Comparison of ENCODE assay signal across 19 cellular contexts in the genomic region with DNA sequence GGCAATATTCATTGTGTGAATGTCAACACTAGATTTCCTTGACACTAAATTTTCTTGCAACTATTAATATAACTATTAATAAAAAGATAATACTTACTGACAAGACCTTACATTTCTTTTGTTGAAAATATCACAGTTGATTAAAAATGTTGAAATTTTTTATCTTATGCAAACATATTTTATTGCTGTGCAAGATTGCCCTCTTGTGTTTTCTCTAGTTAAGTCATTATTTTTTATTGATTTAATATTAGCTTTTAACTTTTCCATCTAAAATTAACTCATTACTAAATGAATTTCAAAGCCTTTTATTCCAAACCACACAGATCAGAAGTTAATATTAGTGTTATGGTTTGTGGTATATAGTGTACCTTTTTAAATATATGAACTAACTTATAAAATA. TPM values are rescaled to one million over a fixed set of nuclear protein-coding genes. Genes with fewer than 3 reads are reported as not detected.
DNase-seq lines count a peak whose midpoint lies in the region; ATAC-seq, FAIRE-seq and TF ChIP-seq lines count a peak whose summit lies in the region.
"Had no signal": no experiment of that assay in that cellular context is flagged by ENCODE, and none has a peak within 500 bp of the region (broad histone marks: within the 10 kb centered on the region; RNA-seq: fewer than 3 reads in every experiment).

No MANE protein-coding gene starts in this region.

- no peaks in the 10 kb centered on the region; the same call in 1 of the 2 replicates for H3K9me1 ChIP-seq in IMR-90 (ENCODE audit: insufficient read depth, low read length)

- H3K14ac ChIP-seq in IMR-90 (replicated peaks; ENCODE audit: low read depth, low read length) = no peak overlapping the region

- H2BK120ac ChIP-seq in IMR-90 (ENCODE audit: low read depth, low read length) = no peak overlapping the region

- CTCF ChIA-PET in AG04450 (lab: Charles Lee) (interaction anchor here (0.9 to 1.2 kb wide), 2 partner anchors 26 to 720 kb away, joined by 3 read pairs; no protein-coding TSS in a partner anchor), IMR-90 (lab: Yijun Ruan, JAX) (no interaction called here)

- H2BK20ac ChIP-seq in IMR-90 (ENCODE audit: low read depth, low read length) = no peak overlapping the region

- H3K79me1 ChIP-seq in IMR-90 (ENCODE audit: low read depth in 1 of 2, low read length in 2 of 2) = no peaks in the 10 kb centered on the region

- TF ChIP-seq POLR2A in IMR-90 (IDR thresholded peaks at IDR 0.05; ENCODE audit: low read depth, low read length) = no peak
- no peak for TF ChIP-seq POLR2A in body of pancreas (IDR thresholded peaks at IDR 0.05)

- no peaks in the 10 kb centered on the region for H3K27me3 Mint-ChIP-seq in astrocyte (ENCODE audit: low read depth, unreplicated experiment)
- H3K27me3 Mint-ChIP-seq: T-cell had no signal

- H4K8ac ChIP-seq in IMR-90 (ENCODE audit: low read depth in 2 of 2, low read length in 2 of 2) = no peak overlapping the region

- TF ChIP-seq CTCF in AG04450 (IDR thresholded peaks at IDR 0.05; ENCODE audit: low read depth, low read length) = peak; percentile 11; the same call in 1 of the 2 replicates
- TF ChIP-seq CTCF in IMR-90 (conservative IDR thresholded peaks at IDR 0.05; ENCODE audit: low read depth, low read length) = peak; percentile 32; the same call in 1 of the 2 replicates
- TF ChIP-seq CTCF in astrocyte (IDR thresholded peaks at IDR 0.05; ENCODE audit: insufficient read depth, low read depth, low read length) = peak; percentile 18
- TF ChIP-seq CTCF in body of pancreas (IDR thresholded peaks at IDR 0.05) = peak in 2 of 7 experiments; percentile 8 to 17
- TF ChIP-seq CTCF in lower lobe of right lung (IDR thresholded peaks at IDR 0.05) = no peak

- peaks cover 15% of the 10 kb centered on the region for H3K4me1 Mint-ChIP-seq in astrocyte (ENCODE audit: low read depth, unreplicated experiment)
- H3K4me1 Mint-ChIP-seq: activated CD8-positive, alpha-beta memory T cell treated with anti-CD3 and anti-CD28 coated beads, Interleukin-2, amount 10 ng/mL, durations not matched to agents 7 days and 5 days had no signal

- H4K20me1 ChIP-seq in IMR-90 (ENCODE audit: insufficient read depth, low read length) (no peaks in the 10 kb centered on the region), astrocyte (ENCODE audit: insufficient read depth, low read length) (no peaks in the 10 kb centered on the region)
- H4K20me1 ChIP-seq: BLaER1 treated with 17β-estradiol and CSF1 and Interleukin-3, amounts not matched to agents 10 nM and 100 nM had no signal

- H2AFZ ChIP-seq in IMR-90 (replicated peaks; ENCODE audit: low read length, poor library complexity) (no peak overlapping the region), astrocyte (ENCODE audit: low read depth, low read length) (no peak overlapping the region)

- dilution Hi-C loops in IMR-90 (cut with HindIII; ENCODE audit: low sequenced_read_pairs, unreplicated experiment) = no loop called here

- H2AK9ac ChIP-seq in IMR-90 (replicated peaks; ENCODE audit: low read depth, low read length, poor library complexity) = no peak overlapping the region

- no peaks in the 10 kb centered on the region for H3K27me3 ChIP-seq in AG04450 (ENCODE audit: control insufficient read depth, insufficient read depth, low read length)
- no peaks in the 10 kb centered on the region for H3K27me3 ChIP-seq in IMR-90 (ENCODE audit: control insufficient read depth, insufficient read depth, low read length)
- no peaks in the 10 kb centered on the region for H3K27me3 ChIP-seq in astrocyte (ENCODE audit: insufficient read depth, low read length)
- no peaks in the 10 kb centered on the region for H3K27me3 ChIP-seq in body of pancreas
- peaks cover 4% of the 10 kb centered on the region for H3K27me3 ChIP-seq in lower lobe of right lung (ENCODE audit: low read depth)
- H3K27me3 ChIP-seq: BLaER1 treated with 17β-estradiol and CSF1 and Interleukin-3, amounts not matched to agents 10 nM and 100 nM; right atrium auricular region had no signal

- H3K9me3 ChIP-seq in AG04450 (ENCODE audit: control insufficient read depth, insufficient read depth, low read length) (no peaks in the 10 kb centered on the region), IMR-90 (ENCODE audit: control insufficient read depth, insufficient read depth, low read length) (no peaks in the 10 kb centered on the region), astrocyte (ENCODE audit: insufficient read depth, low read depth, low read length) (no peaks in the 10 kb centered on the region), body of pancreas (no peaks in the 10 kb centered on the region), lower lobe of right lung (no peaks in the 10 kb centered on the region)
- H3K9me3 ChIP-seq: BLaER1 treated with 17β-estradiol and CSF1 and Interleukin-3, amounts not matched to agents 10 nM and 100 nM; right atrium auricular region had no signal

- no peak overlapping the region for H3K18ac ChIP-seq in IMR-90 (ENCODE audit: low read depth, low read length)

- H3K9ac ChIP-seq in IMR-90 (ENCODE audit: low read depth, low read length) = no peak overlapping the region
- H3K9ac ChIP-seq in astrocyte (ENCODE audit: low read length) = no peak overlapping the region
- H3K9ac ChIP-seq: BLaER1 treated with 17β-estradiol and CSF1 and Interleukin-3, amounts not matched to agents 10 nM and 100 nM had no signal

- H3K4me1 ChIP-seq in IMR-90 (ENCODE audit: control insufficient read depth, insufficient read depth, low read length) (peaks cover 8% of the 10 kb centered on the region; the same call in 1 of the 2 replicates), astrocyte (ENCODE audit: insufficient read depth, low read length) (peaks cover 14% of the 10 kb centered on the region), body of pancreas (no peaks in the 10 kb centered on the region), lower lobe of right lung (no peaks in the 10 kb centered on the region)
- H3K4me1 ChIP-seq: right atrium auricular region had no signal

- H3K36me3 ChIP-seq in IMR-90 (ENCODE audit: control insufficient read depth, insufficient read depth, low read length) = no peaks in the 10 kb centered on the region
- no peaks in the 10 kb centered on the region for H3K36me3 ChIP-seq in astrocyte (ENCODE audit: insufficient read depth, low read length)
- H3K36me3 ChIP-seq in body of pancreas (replicated peaks in 1 of 2; ENCODE audit: insufficient read depth in 1 of 2, low read depth in 2 of 2) = no peaks in the 10 kb centered on the region
- H3K36me3 ChIP-seq in lower lobe of right lung = no peaks in the 10 kb centered on the region
- H3K36me3 ChIP-seq: BLaER1 treated with 17β-estradiol and CSF1 and Interleukin-3, amounts not matched to agents 10 nM and 100 nM; right atrium auricular region had no signal

- H3K4me3 ChIP-seq in AG04450 (ENCODE audit: low read depth, low read length) (no peak overlapping the region), IMR-90 (ENCODE audit: insufficient read depth, low read depth, low read length) (no peak overlapping the region), astrocyte (ENCODE audit: insufficient read depth, low read depth, low read length) (no peak overlapping the region), body of pancreas (no peak overlapping the region), lower lobe of right lung (no peak overlapping the region)
- H3K4me3 ChIP-seq: BLaER1 treated with 17β-estradiol and CSF1 and Interleukin-3, amounts not matched to agents 10 nM and 100 nM; right atrium auricular region had no signal

- ATAC-seq in IMR-90 (ENCODE audit: low read depth) (no peak), GM21515 (IDR thresholded peaks at IDR 0.05; ENCODE audit: unreplicated experiment) (no peak), body of pancreas (no peak), lower lobe of right lung (no peak)
- ATAC-seq: activated CD8-positive, alpha-beta memory T cell treated with anti-CD3 and anti-CD28 coated beads, Interleukin-2, amount 10 ng/mL, durations not matched to agents 7 days and 5 days; naive thymus-derived CD4-positive, alpha-beta T cell; T-cell had no signal

- H4K5ac ChIP-seq in IMR-90 (ENCODE audit: low read depth, low read length) = no peak overlapping the region

- in situ Hi-C loops in IMR-90 (cut with MboI; ENCODE audit: low sequenced_read_pairs) = no loop called here

- no peak overlapping the region for H3K27ac Mint-ChIP-seq in astrocyte (ENCODE audit: unreplicated experiment)
- H3K27ac Mint-ChIP-seq: activated CD8-positive, alpha-beta memory T cell treated with anti-CD3 and anti-CD28 coated beads, Interleukin-2, amount 10 ng/mL, durations not matched to agents 7 days and 5 days; naive thymus-derived CD4-positive, alpha-beta T cell; T-cell had no signal

- intact Hi-C loops in IMR-90 (cut with micrococcal nuclease) = no loop called here
- intact Hi-C loops in body of pancreas (cut with DNase I) = no loop called here
- intact Hi-C loops in lower lobe of right lung (cut with DNase I) = no loop called here

- peak; percentile 47 for TF ChIP-seq RAD21 in IMR-90 (IDR thresholded peaks at IDR 0.05; ENCODE audit: low read length)

- no peak overlapping the region for H3K27ac ChIP-seq in AG04450 (ENCODE audit: low read depth, low read length)
- H3K27ac ChIP-seq in IMR-90 (ENCODE audit: insufficient read depth, low read length) = no peak overlapping the region
- no peak overlapping the region for H3K27ac ChIP-seq in astrocyte (ENCODE audit: low read depth, low read length)
- H3K27ac ChIP-seq in body of pancreas = no peak overlapping the region
- H3K27ac ChIP-seq in lower lobe of right lung = no peak overlapping the region
- H3K27ac ChIP-seq: BLaER1 treated with 17β-estradiol and CSF1 and Interleukin-3, amounts not matched to agents 10 nM and 100 nM; right atrium auricular region had no signal

- H3K36me3 Mint-ChIP-seq in astrocyte (ENCODE audit: low read depth, unreplicated experiment) = no peaks in the 10 kb centered on the region
- H3K36me3 Mint-ChIP-seq: activated CD8-positive, alpha-beta memory T cell treated with anti-CD3 and anti-CD28 coated beads, Interleukin-2, amount 10 ng/mL, durations not matched to agents 7 days and 5 days; naive thymus-derived CD4-positive, alpha-beta T cell; T-cell had no signal

- no peak overlapping the region for H3K56ac ChIP-seq in IMR-90 (ENCODE audit: extremely low read depth, insufficient read depth, low read length)

- H3K4me3 Mint-ChIP-seq in astrocyte (ENCODE audit: unreplicated experiment) = no peak overlapping the region
- H3K4me3 Mint-ChIP-seq: activated CD8-positive, alpha-beta memory T cell treated with anti-CD3 and anti-CD28 coated beads, Interleukin-2, amount 10 ng/mL, durations not matched to agents 7 days and 5 days; naive thymus-derived CD4-positive, alpha-beta T cell; T-cell had no signal

- no TSS peak for BruUV-seq in IMR-90 (replicated peaks; lab: Mats Ljungman, UMichigan)

- H2BK15ac ChIP-seq in IMR-90 (ENCODE audit: low read depth, low read length) = no peak overlapping the region

- POLR2A ChIA-PET in AG04450 (lab: Yijun Ruan, JAX) (no interaction called here), IMR-90 (lab: Charles Lee; ENCODE audit: unreplicated experiment) (no interaction called here)

- no peak overlapping the region for H2BK5ac ChIP-seq in IMR-90 (ENCODE audit: low read depth, low read length, poor library complexity, severe bottlenecking)

- H3K9me3 Mint-ChIP-seq in astrocyte (ENCODE audit: unreplicated experiment) = no peaks in the 10 kb centered on the region
- H3K9me3 Mint-ChIP-seq: naive thymus-derived CD4-positive, alpha-beta T cell; T-cell had no signal

- no peak for DNase-seq in AG04450 (ENCODE audit: low read depth, low spot score)
- peak; percentile 14 for DNase-seq in IMR-90
- DNase-seq in astrocyte (ENCODE audit: low read depth) = no peak
- no peak for DNase-seq in stimulated activated naive CD4-positive, alpha-beta T cell (lab: John Stamatoyannopoulos, UW)
- no peak for DNase-seq in body of pancreas
- DNase-seq in lower lobe of right lung = no peak
- DNase-seq: activated CD4-positive, CD25-positive, alpha-beta regulatory T cell treated with anti-CD3 and anti-CD28 coated beads, Interleukin-2, amount 50 U/mL, for 72 hours; activated CD8-positive, alpha-beta memory T cell treated with anti-CD3 and anti-CD28 coated beads, Interleukin-2, amount 10 ng/mL, durations not matched to agents 7 days and 5 days; activated gamma-delta T cell; anterior cingulate cortex; naive thymus-derived CD4-positive, alpha-beta T cell; NCI-H187 treated with DMSO at 0.1 percent for 48 hours; NCI-H748 treated with DMSO at 0.1 percent for 48 hours; stimulated activated CD4-positive, alpha-beta T cell treated with anti-CD3 and anti-CD28 coated beads, Interleukin-2, amount 100 ng/mL, for 24 hours; T-cell had no signal

- H3K23ac ChIP-seq in IMR-90 (ENCODE audit: low read depth, low read length) = no peak overlapping the region

- H2AK5ac ChIP-seq in IMR-90 (ENCODE audit: low read depth, low read length) = no peak overlapping the region

- H3K79me2 ChIP-seq in astrocyte (ENCODE audit: insufficient read depth, low read length) = no peaks in the 10 kb centered on the region

- H3K4me2 ChIP-seq in IMR-90 (ENCODE audit: low read depth, low read length) (no peak overlapping the region), astrocyte (ENCODE audit: low read length) (no peak overlapping the region)
- H3K4me2 ChIP-seq: BLaER1 treated with 17β-estradiol and CSF1 and Interleukin-3, amounts not matched to agents 10 nM and 100 nM had no signal

- no peak for FAIRE-seq in astrocyte (lab: Jason Lieb, UNC)
- FAIRE-seq in islet of Langerhans (lab: Jason Lieb, UNC) = peak; percentile 65

- H3K4ac ChIP-seq in IMR-90 (ENCODE audit: low read depth, low read length) = no peak overlapping the region

- no peak overlapping the region for H4K91ac ChIP-seq in IMR-90 (ENCODE audit: insufficient read depth, low read depth, low read length)

RNA-seq across cellular contexts. Expression of a gene that starts 11.7 kb away (rescaled TPM):
- polyA plus RNA-seq in AG04450 (2011; rRNA removed) (14.9 and 17.9 TPM in 2 replicates), IMR-90 (2012; rRNA removed) (3.6 and 5.8 TPM in 2 replicates)
- 8.6 and 16.9 TPM in 2 replicates for polyA minus RNA-seq in AG04450 (2011; rRNA and poly(A)+ RNA removed)
- total RNA-seq in IMR-90 (2012; rRNA removed) (24.4 and 25.3 TPM in 2 replicates), astrocyte (20.1 and 27.3 TPM in 2 replicates), body of pancreas (10 to 100 TPM in 1 of 2 donors, 1 to 10 TPM in 1; 8.2 to 13.2 TPM), lower lobe of right lung (15.5 TPM)
- 1.2 TPM in 2 replicates for polyA plus RNA-seq in IMR-90 (2012; cell fraction: cytosol; rRNA removed)
- 0.88 and 3.7 TPM in 2 replicates for polyA plus RNA-seq in IMR-90 (2012; cell fraction: nucleus; rRNA removed; ENCODE audit: low replicate concordance)
